In the genomic region with DNA sequence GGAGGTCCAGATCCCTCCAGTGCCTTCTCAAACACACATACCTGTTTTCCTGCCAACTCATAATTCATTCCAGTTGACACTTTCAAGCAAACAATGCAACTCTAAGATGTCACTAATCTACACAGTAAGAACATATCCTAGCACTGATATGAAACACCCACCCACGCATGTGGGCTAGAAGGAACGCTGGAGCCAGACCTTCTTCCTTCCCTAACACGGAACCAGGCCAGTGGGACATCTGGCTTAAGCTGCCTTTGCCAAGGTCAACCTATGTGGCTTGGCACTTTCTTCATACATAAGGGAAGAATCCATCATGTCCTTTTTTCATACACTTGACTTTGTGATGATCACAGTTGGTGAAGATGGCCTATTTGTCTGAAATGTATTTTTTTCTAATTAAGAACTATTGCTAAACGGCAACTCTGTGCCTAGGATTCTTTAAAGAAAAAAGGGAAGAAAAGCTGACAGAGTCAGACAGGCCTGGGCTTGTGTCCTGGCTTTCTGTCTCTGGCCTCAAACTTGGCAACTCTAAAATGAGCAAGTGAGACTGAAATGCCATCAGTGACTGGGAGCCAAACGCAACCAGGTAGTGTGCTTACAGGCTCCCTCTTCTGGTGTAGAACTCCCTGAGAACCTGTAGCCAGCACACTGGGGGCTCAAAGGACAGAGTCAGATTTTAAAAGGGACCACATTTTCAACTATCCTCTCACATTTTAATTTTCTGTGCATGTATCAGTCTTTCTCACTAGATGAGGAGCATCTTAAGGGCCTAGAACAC, we compare ENCODE assay signal across 15 cellular contexts.
DNase-seq lines count a peak whose midpoint lies in the region; ATAC-seq, FAIRE-seq and TF ChIP-seq lines count a peak whose summit lies in the region.
"Had no signal": no experiment of that assay in that cellular context is flagged by ENCODE, and none has a peak within 500 bp of the region (broad histone marks: within the 10 kb centered on the region; RNA-seq: fewer than 3 reads in every experiment).

No MANE protein-coding gene starts in this region.

- no peaks in the 10 kb centered on the region for H4K20me1 ChIP-seq in HepG2 (ENCODE audit: insufficient read depth, low read length)

- intact Hi-C loops in HepG2 (cut with micrococcal nuclease; ENCODE audit: unreplicated experiment): no loop called here
- intact Hi-C loops in right lobe of liver (cut with DNase I): no loop called here

- no peaks in the 10 kb centered on the region for H3K36me3 ChIP-seq in HepG2 (replicated peaks in 1 of 2; ENCODE audit: control insufficient read depth in 1 of 2, insufficient read depth in 2 of 2, low read length in 2 of 2)
- no peaks in the 10 kb centered on the region for H3K36me3 ChIP-seq in right lobe of liver
- H3K36me3 ChIP-seq: esophagus squamous epithelium had no signal

- H2AFZ ChIP-seq in HepG2 (ENCODE audit: low read length): no peak overlapping the region
- H2AFZ ChIP-seq: parathyroid adenoma had no signal

- no TSS peak for BruUV-seq in HepG2 (replicated peaks; lab: Mats Ljungman, UMichigan)

- ATAC-seq in HepG2: no peak; the same call in 2 of the 3 replicates
- no peak for ATAC-seq in right lobe of liver
- ATAC-seq in SK-N-SH treated with all-trans-retinoic acid at 6 μM for 48 hours: 0 out of 3 replicates have a peak, but pooled peaks have one; percentile 35
- no peak for ATAC-seq in HG02642 (IDR thresholded peaks at IDR 0.05; ENCODE audit: poor library complexity, unreplicated experiment)
- ATAC-seq in GM19023 (IDR thresholded peaks at IDR 0.05; ENCODE audit: unreplicated experiment): no peak
- ATAC-seq: activated naive CD8-positive, alpha-beta T cell treated with anti-CD3 and anti-CD28 coated beads, Interleukin-2, amount 50 U/mL, for 24 hours; activated T-cell treated with anti-CD3 and anti-CD28 coated beads, Interleukin-2, amount 50 U/mL, for 4 hours had no signal

- POLR2A ChIA-PET in HepG2 (lab: Yijun Ruan, JAX) (no interaction called here), GM10248 (lab: Yijun Ruan, JAX) (no interaction called here)

- H3K27me3 ChIP-seq in HepG2 (ENCODE audit: control insufficient read depth in 1 of 2, insufficient read depth in 2 of 2, low read length in 2 of 2) (no peaks in the 10 kb centered on the region), right lobe of liver (no peaks in the 10 kb centered on the region)
- H3K27me3 ChIP-seq: testis had no signal

- in situ Hi-C loops in HepG2 (cut with HindIII; ENCODE audit: extremely low pct_ligation_motif_present, low pct_unique_long_range_greater_than_20kb): no loop called here

- TF ChIP-seq POLR2A in HepG2 (IDR thresholded peaks at IDR 0.05; ENCODE audit: insufficient read depth in 1 of 2, low read depth in 2 of 2, low read length in 2 of 2) (no peak), right lobe of liver (IDR thresholded peaks at IDR 0.05) (no peak)

- no peak overlapping the region for H3K4me2 ChIP-seq in HepG2 (ENCODE audit: low read depth, low read length)

- TF ChIP-seq EP300 in HepG2 (IDR thresholded peaks at IDR 0.05; ENCODE audit: low read depth in 2 of 2, low read length in 2 of 2) (no peak), HepG2 (CRISPR knock-in tag; IDR thresholded peaks at IDR 0.05; ENCODE audit: borderline replicate concordance) (no peak)

- 12% methylated on average over 5 of the region's 5 CpGs for WGBS in HepG2 (ENCODE audit: low lambda C conversion rate)
- WGBS in right lobe of liver (ENCODE audit: insufficient coverage, low coverage, low lambda C conversion rate, missing lambda C conversion rate): 71% methylated on average over 1 of the region's 5 CpGs

- TF ChIP-seq RAD21 in HepG2 (CRISPR knock-in tag; IDR thresholded peaks at IDR 0.05): no peak

- H3K9me3 ChIP-seq in HepG2 (ENCODE audit: low read length) (no peaks in the 10 kb centered on the region), right lobe of liver (no peaks in the 10 kb centered on the region)
- H3K9me3 ChIP-seq: esophagus squamous epithelium, testis had no signal

- no peak overlapping the region for H3K27ac ChIP-seq in HepG2 (ENCODE audit: extremely low read length, insufficient read depth, low read length)
- no peak overlapping the region for H3K27ac ChIP-seq in right lobe of liver
- H3K27ac ChIP-seq: parathyroid adenoma, testis had no signal

- peak; percentile 3 for DNase-seq in HepG2 (ENCODE audit: low spot score)
- DNase-seq in right lobe of liver: no peak
- DNase-seq in fibroblast of pulmonary artery (ENCODE audit: low read depth): peak; percentile 46
- DNase-seq in GM10248 (ENCODE audit: extremely low spot score): no peak
- no peak for DNase-seq in NK-92 (lab: John Stamatoyannopoulos, UW; ENCODE audit: unreplicated experiment)
- DNase-seq: activated CD4-positive, alpha-beta T cell treated with anti-CD3 and anti-CD28 coated beads, Interleukin-2, amount 10 ng/mL, durations not matched to agents 24 days and 14 days; activated naive CD8-positive, alpha-beta T cell treated with anti-CD3 and anti-CD28 coated beads, Interleukin-2, amount 50 U/mL, for 24 hours; activated T-cell treated with anti-CD3 and anti-CD28 coated beads, Interleukin-2, amount 50 U/mL, for 4 hours; DMS153; esophagus squamous epithelium; testis had no signal

- no peaks in the 10 kb centered on the region for H3K79me2 ChIP-seq in HepG2 (ENCODE audit: insufficient read depth, low read length)
- H3K79me2 ChIP-seq: parathyroid adenoma had no signal

- no peak overlapping the region for H3K9ac ChIP-seq in HepG2 (ENCODE audit: insufficient read depth, low read depth, low read length)
- H3K9ac ChIP-seq: parathyroid adenoma had no signal

- H3K4me3 ChIP-seq in HepG2 (replicated peaks in 1 of 3; ENCODE audit: insufficient read depth in 1 of 3, low read depth in 2 of 3, low read length in 3 of 3): no peak overlapping the region
- H3K4me3 ChIP-seq in right lobe of liver: no peak overlapping the region
- H3K4me3 ChIP-seq in fibroblast of pulmonary artery (replicated peaks; ENCODE audit: low read depth, low read length): no peak overlapping the region
- H3K4me3 ChIP-seq: esophagus squamous epithelium, testis had no signal

- no peak for TF ChIP-seq CTCF in HepG2 (CRISPR knock-in tag; IDR thresholded peaks at IDR 0.05)
- TF ChIP-seq CTCF in right lobe of liver (IDR thresholded peaks at IDR 0.05): peak in 1 of 4 donors; percentile 8
- peak; percentile 12 for TF ChIP-seq CTCF in fibroblast of pulmonary artery (IDR thresholded peaks at IDR 0.05; ENCODE audit: low read length, missing control alignments)
- no peak for TF ChIP-seq CTCF in GM10248 (IDR thresholded peaks at IDR 0.05; ENCODE audit: control extremely low read depth, extremely low read depth, low read depth, missing control alignments)

- no peak for FAIRE-seq in HepG2 (lab: Jason Lieb, UNC)

- CTCF ChIA-PET in HepG2 (lab: Yijun Ruan, JAX; ENCODE audit: low intra/inter-chr PET ratio, low total read pairs) (no interaction called here), GM10248 (lab: Yijun Ruan, JAX) (no interaction called here)

- no peaks in the 10 kb centered on the region for H3K4me1 ChIP-seq in HepG2 (ENCODE audit: insufficient read depth, low read length)
- H3K4me1 ChIP-seq in right lobe of liver: no peaks in the 10 kb centered on the region
- H3K4me1 ChIP-seq: parathyroid adenoma, testis had no signal

TF ChIP-seq in HepG2, 621 proteins besides CTCF, POLR2A, EP300 and RAD21 (continues in another document):
- TF ChIP-seq MBNL3 (CRISPR knock-in tag; conservative IDR thresholded peaks at IDR 0.05) (no peak), NCOR1 (IDR thresholded peaks at IDR 0.05; ENCODE audit: borderline replicate concordance, low read length) (no peak), FOSL2 (CRISPR knock-in tag; IDR thresholded peaks at IDR 0.05) (no peak)
- TF ChIP-seq, protein P1, sequence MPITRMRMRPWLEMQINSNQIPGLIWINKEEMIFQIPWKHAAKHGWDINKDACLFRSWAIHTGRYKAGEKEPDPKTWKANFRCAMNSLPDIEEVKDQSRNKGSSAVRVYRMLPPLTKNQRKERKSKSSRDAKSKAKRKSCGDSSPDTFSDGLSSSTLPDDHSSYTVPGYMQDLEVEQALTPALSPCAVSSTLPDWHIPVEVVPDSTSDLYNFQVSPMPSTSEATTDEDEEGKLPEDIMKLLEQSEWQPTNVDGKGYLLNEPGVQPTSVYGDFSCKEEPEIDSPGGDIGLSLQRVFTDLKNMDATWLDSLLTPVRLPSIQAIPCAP (CRISPR knock-in tag; IDR thresholded peaks at IDR 0.05; ENCODE audit: low read depth): no peak
- TF ChIP-seq, protein P2, sequence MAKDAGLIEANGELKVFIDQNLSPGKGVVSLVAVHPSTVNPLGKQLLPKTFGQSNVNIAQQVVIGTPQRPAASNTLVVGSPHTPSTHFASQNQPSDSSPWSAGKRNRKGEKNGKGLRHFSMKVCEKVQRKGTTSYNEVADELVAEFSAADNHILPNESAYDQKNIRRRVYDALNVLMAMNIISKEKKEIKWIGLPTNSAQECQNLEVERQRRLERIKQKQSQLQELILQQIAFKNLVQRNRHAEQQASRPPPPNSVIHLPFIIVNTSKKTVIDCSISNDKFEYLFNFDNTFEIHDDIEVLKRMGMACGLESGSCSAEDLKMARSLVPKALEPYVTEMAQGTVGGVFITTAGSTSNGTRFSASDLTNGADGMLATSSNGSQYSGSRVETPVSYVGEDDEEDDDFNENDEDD (CRISPR knock-in tag; IDR thresholded peaks at IDR 0.05; ENCODE audit: borderline replicate concordance): no peak

TF ChIP-seq in SK-N-SH treated with all-trans-retinoic acid at 6 μM for 48 hours, 23 proteins besides CTCF, POLR2A, EP300 and RAD21 (continues in another document):
- TF ChIP-seq ESRRG (CRISPR knock-in tag; IDR thresholded peaks at IDR 0.05) (no peak), ZFP30 (CRISPR knock-in tag; IDR thresholded peaks at IDR 0.05) (no peak), RARB (CRISPR knock-in tag; IDR thresholded peaks at IDR 0.05) (no peak), ZFP3 (CRISPR knock-in tag; IDR thresholded peaks at IDR 0.05) (no peak), ZNF8 (CRISPR knock-in tag; IDR thresholded peaks at IDR 0.05) (no peak), OSR1 (CRISPR knock-in tag; IDR thresholded peaks at IDR 0.05) (no peak)
- TF ChIP-seq, protein P3, sequence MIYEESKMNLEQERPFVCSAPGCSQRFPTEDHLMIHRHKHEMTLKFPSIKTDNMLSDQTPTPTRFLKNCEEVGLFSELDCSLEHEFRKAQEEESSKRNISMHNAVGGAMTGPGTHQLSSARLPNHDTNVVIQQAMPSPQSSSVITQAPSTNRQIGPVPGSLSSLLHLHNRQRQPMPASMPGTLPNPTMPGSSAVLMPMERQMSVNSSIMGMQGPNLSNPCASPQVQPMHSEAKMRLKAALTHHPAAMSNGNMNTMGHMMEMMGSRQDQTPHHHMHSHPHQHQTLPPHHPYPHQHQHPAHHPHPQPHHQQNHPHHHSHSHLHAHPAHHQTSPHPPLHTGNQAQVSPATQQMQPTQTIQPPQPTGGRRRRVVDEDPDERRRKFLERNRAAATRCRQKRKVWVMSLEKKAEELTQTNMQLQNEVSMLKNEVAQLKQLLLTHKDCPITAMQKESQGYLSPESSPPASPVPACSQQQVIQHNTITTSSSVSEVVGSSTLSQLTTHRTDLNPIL (CRISPR knock-in tag; IDR thresholded peaks at IDR 0.05; ENCODE audit: low read depth): no peak

Comparison
In these comparisons a context has a peak if more than half of its experiments do, and no peak if none do; other contexts are left out.
1. DNase-seq: peak in HepG2 (single experiment) and fibroblast of pulmonary artery (single experiment); none in right lobe of liver (0 of 3), GM10248 (single experiment) and NK-92 (single experiment).